9 cellular contexts compared by ENCODE assay signal in genomic region chr3:174397848-174398247, GRCh38.
A peak's percentile ranks its signal among the peaks of the same experiment; 100 is the strongest.
DNase-seq lines count a peak whose midpoint lies in the region; ATAC-seq and TF ChIP-seq lines count a peak whose summit lies in the region.
"Had no signal": no experiment of that assay in that cellular context is flagged by ENCODE, and none has a peak within 500 bp of the region (broad histone marks: within the 10 kb centered on the region; RNA-seq: fewer than 3 reads in every experiment).

No MANE protein-coding gene starts in this region.

- peak; percentile 50 for DNase-seq in ELR (ENCODE audit: low read depth)
- DNase-seq in NCI-H2171 treated with DMSO at 0.1 percent for 48 hours (lab: John Stamatoyannopoulos, UW) = peak; percentile 64
- peak; percentile 72 for DNase-seq in choroid plexus epithelial cell (ENCODE audit: low read depth)
- DNase-seq in neural crest cell (ENCODE audit: low read depth, low spot score) = no peak
- no peak for DNase-seq in CD4-positive, alpha-beta T cell
- DNase-seq in HEK293T (ENCODE audit: extremely low spot score) = no peak

- H3K9me3 Mint-ChIP-seq in neural crest cell = peaks cover 20% of the 10 kb centered on the region
- H3K9me3 Mint-ChIP-seq in CD4-positive, alpha-beta T cell = no peaks in the 10 kb centered on the region

- H3K4me3 Mint-ChIP-seq in neural crest cell = no peak overlapping the region
- no peak overlapping the region for H3K4me3 Mint-ChIP-seq in CD4-positive, alpha-beta T cell
- H3K4me3 Mint-ChIP-seq: memory B cell had no signal

- peaks cover 5% of the 10 kb centered on the region for H3K36me3 Mint-ChIP-seq in neural crest cell (ENCODE audit: low read depth)
- H3K36me3 Mint-ChIP-seq in CD4-positive, alpha-beta T cell (ENCODE audit: low read depth) = no peaks in the 10 kb centered on the region
- H3K36me3 Mint-ChIP-seq: memory B cell had no signal

- ATAC-seq in CD4-positive, alpha-beta T cell (ENCODE audit: poor library complexity) = no peak
- ATAC-seq in GM21619 (IDR thresholded peaks at IDR 0.05; ENCODE audit: unreplicated experiment) (no peak), HG02642 (IDR thresholded peaks at IDR 0.05; ENCODE audit: poor library complexity, unreplicated experiment) (no peak)

- H3K27me3 ChIP-seq in CD4-positive, alpha-beta T cell (ENCODE audit: control insufficient read depth, insufficient read depth, low read length) = no peaks in the 10 kb centered on the region

- intact Hi-C loops in CD4-positive, alpha-beta T cell (cut with DNase I, micrococcal nuclease) = no loop called here

- H3K27ac ChIP-seq in CD4-positive, alpha-beta T cell (ENCODE audit: low read depth, low read length) = no peak overlapping the region

- peak; percentile 56 for TF ChIP-seq CTCF in choroid plexus epithelial cell (conservative IDR thresholded peaks at IDR 0.05; ENCODE audit: low read depth, low read length)
- TF ChIP-seq CTCF in neural crest cell (conservative IDR thresholded peaks at IDR 0.05) = peak; percentile 63
- no peak for TF ChIP-seq CTCF in CD4-positive, alpha-beta T cell (IDR thresholded peaks at IDR 0.05)

- H3K27me3 Mint-ChIP-seq in neural crest cell (ENCODE audit: low read depth) = no peaks in the 10 kb centered on the region
- no peaks in the 10 kb centered on the region for H3K27me3 Mint-ChIP-seq in CD4-positive, alpha-beta T cell

- CTCF ChIA-PET in CD4-positive, alpha-beta T cell (lab: Charles Lee) = no interaction called here
- CTCF ChIA-PET in HEK293T (lab: Yijun Ruan, JAX) = no interaction called here

- H3K4me3 ChIP-seq in choroid plexus epithelial cell (ENCODE audit: low read depth, low read length) = no peak overlapping the region

- H3K4me1 Mint-ChIP-seq in neural crest cell = no peaks in the 10 kb centered on the region
- H3K4me1 Mint-ChIP-seq in CD4-positive, alpha-beta T cell (ENCODE audit: low read depth) = no peaks in the 10 kb centered on the region
- H3K4me1 Mint-ChIP-seq: memory B cell had no signal

- POLR2A ChIA-PET in CD4-positive, alpha-beta T cell (lab: Charles Lee) = no interaction called here
- POLR2A ChIA-PET in HEK293T (lab: Yijun Ruan, JAX) = no interaction called here

- no peaks in the 10 kb centered on the region for H3K9me3 ChIP-seq in CD4-positive, alpha-beta T cell (ENCODE audit: control insufficient read depth, low read length)

- H3K27ac Mint-ChIP-seq in neural crest cell (ENCODE audit: unreplicated experiment) = no peak overlapping the region
- H3K27ac Mint-ChIP-seq in CD4-positive, alpha-beta T cell = no peak overlapping the region
- H3K27ac Mint-ChIP-seq: memory B cell had no signal

TF ChIP-seq in HEK293T, 16 proteins besides CTCF, POLR2A, EP300 and RAD21:
- TF ChIP-seq SUZ12 (IDR thresholded peaks at IDR 0.05) (no peak), NFRKB (IDR thresholded peaks at IDR 0.05) (no peak), FOXA1 (IDR thresholded peaks at IDR 0.05) (no peak), L3MBTL2 (conservative IDR thresholded peaks at IDR 0.05) (no peak), SP1 (IDR thresholded peaks at IDR 0.05) (no peak), PKNOX1 (IDR thresholded peaks at IDR 0.05) (no peak), ZNF384 (IDR thresholded peaks at IDR 0.05) (no peak), ELF4 (IDR thresholded peaks at IDR 0.05) (no peak), TARDBP (IDR thresholded peaks at IDR 0.05) (no peak), LEF1 (IDR thresholded peaks at IDR 0.05; ENCODE audit: borderline replicate concordance) (no peak), CTBP1 (IDR thresholded peaks at IDR 0.05; ENCODE audit: borderline replicate concordance) (no peak), FOXK2 (IDR thresholded peaks at IDR 0.05) (no peak), FOXM1 (IDR thresholded peaks at IDR 0.05; ENCODE audit: borderline replicate concordance) (no peak), HDGF (IDR thresholded peaks at IDR 0.05; ENCODE audit: borderline replicate concordance) (no peak), BHLHE40 (IDR thresholded peaks at IDR 0.05; ENCODE audit: borderline replicate concordance) (no peak), ARNT (IDR thresholded peaks at IDR 0.05) (no peak)

Comparison
In these comparisons a context has a peak if more than half of its experiments do, and no peak if none do; other contexts are left out.
1. DNase-seq: peak in ELR (single experiment), NCI-H2171 treated with DMSO at 0.1 percent for 48 hours (single experiment) and choroid plexus epithelial cell (single experiment); none in neural crest cell (single experiment), CD4-positive, alpha-beta T cell (0 of 10) and HEK293T (single experiment).